1 cellular context compared by ENCODE assay signal in the genomic region with DNA sequence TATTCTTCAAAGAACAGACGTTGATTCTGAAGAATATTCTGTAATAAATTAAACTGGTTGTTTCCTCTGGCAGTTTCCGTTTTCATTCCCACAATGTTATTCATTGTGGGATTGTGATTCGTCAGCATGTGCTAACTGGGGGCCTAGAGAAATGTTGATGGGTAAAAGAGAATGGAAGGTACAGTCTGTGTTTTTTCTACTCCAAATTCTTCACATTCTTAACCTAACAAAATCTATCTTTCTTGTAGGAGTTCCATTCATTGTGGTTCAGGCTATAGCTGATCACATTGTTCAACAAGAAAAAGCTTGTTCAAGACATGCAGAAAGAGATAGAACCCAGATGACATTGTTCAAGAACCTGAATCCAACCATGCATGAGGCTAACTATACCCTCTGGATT.
TF ChIP-seq lines count a peak whose summit lies in the region.

No MANE protein-coding gene starts in this region.

TF ChIP-seq in SK-N-SH, 30 proteins besides CTCF, POLR2A, EP300 and RAD21 (continued from another document):
- TF ChIP-seq IRF3 (IDR thresholded peaks at IDR 0.05; ENCODE audit: low read depth, low read length), result no peak
- TF ChIP-seq MXI1 (IDR thresholded peaks at IDR 0.05; ENCODE audit: low read depth, low read length), result no peak
- no peak for TF ChIP-seq SMC3 (IDR thresholded peaks at IDR 0.05; ENCODE audit: low read depth, low read length)
TF ChIP-seq in SK-N-SH: peak in this region for 1.
